In genomic region chr1:19445417-19446342, GRCh38 we compare ENCODE assay signal across 8 cellular contexts. TPM values are rescaled to one million over a fixed set of nuclear protein-coding genes. Genes with fewer than 3 reads are reported as not detected.
A peak's percentile ranks its signal among the peaks of the same experiment; 100 is the strongest.
DNase-seq lines count a peak whose midpoint lies in the region; ATAC-seq lines count a peak whose summit lies in the region.

No MANE protein-coding gene starts in this region.

- H3K27ac ChIP-seq in right cardiac atrium (ENCODE audit: low read length) (peak overlapping the region; percentile 5), stomach smooth muscle (ENCODE audit: low read length) (peak overlapping the region; percentile 25)

- H3K4me3 Mint-ChIP-seq in activated naive CD4-positive, alpha-beta T cell treated with anti-CD3 and anti-CD28 coated beads for 36 hours, result peak overlapping the region; percentile 5
- H3K4me3 Mint-ChIP-seq in activated CD8-positive, alpha-beta T cell treated with anti-CD3 and anti-CD28 coated beads, Interleukin-2, amount 10 ng/mL, durations not matched to agents 7 days and 5 days, result no peak overlapping the region

- H3K4me3 ChIP-seq in right cardiac atrium (ENCODE audit: low read length), result no peak overlapping the region
- H3K4me3 ChIP-seq in stomach smooth muscle (ENCODE audit: low read length in 2 of 2), result peak overlapping the region in 1 of 2 donors; percentile 10

- intact Hi-C loops in activated naive CD4-positive, alpha-beta T cell treated with anti-CD3 and anti-CD28 coated beads for 36 hours (cut with micrococcal nuclease), result no loop called here
- intact Hi-C loops in right cardiac atrium (cut with DNase I), result no loop called here

- peak; percentile 50 for ATAC-seq in activated CD8-positive, alpha-beta T cell treated with anti-CD3 and anti-CD28 coated beads, Interleukin-2, amount 10 ng/mL, durations not matched to agents 7 days and 5 days
- ATAC-seq in right cardiac atrium, result peak; percentile 20 to 21
- no peak for ATAC-seq in GM21367 (IDR thresholded peaks at IDR 0.05; ENCODE audit: unreplicated experiment)
- ATAC-seq in GM18502 (IDR thresholded peaks at IDR 0.05; ENCODE audit: poor library complexity, unreplicated experiment), result no peak

- peaks cover 86% of the 10 kb centered on the region for H3K4me1 Mint-ChIP-seq in activated naive CD4-positive, alpha-beta T cell treated with anti-CD3 and anti-CD28 coated beads for 36 hours (ENCODE audit: low read depth)
- peaks cover 59% of the 10 kb centered on the region for H3K4me1 Mint-ChIP-seq in activated CD8-positive, alpha-beta T cell treated with anti-CD3 and anti-CD28 coated beads, Interleukin-2, amount 10 ng/mL, durations not matched to agents 7 days and 5 days (ENCODE audit: low read depth)

- no peaks in the 10 kb centered on the region for H3K9me3 Mint-ChIP-seq in activated naive CD4-positive, alpha-beta T cell treated with anti-CD3 and anti-CD28 coated beads for 36 hours
- no peaks in the 10 kb centered on the region for H3K9me3 Mint-ChIP-seq in activated CD8-positive, alpha-beta T cell treated with anti-CD3 and anti-CD28 coated beads, Interleukin-2, amount 10 ng/mL, durations not matched to agents 7 days and 5 days (ENCODE audit: insufficient read depth)

- POLR2A ChIA-PET in activated CD8-positive, alpha-beta T cell treated with anti-CD3 and anti-CD28 coated beads, Interleukin-2, amount 10 ng/mL, durations not matched to agents 7 days and 5 days (lab: Charles Lee), result interaction anchor here (0.9 kb wide), 1 partner anchor 38 kb away, joined by 3 read pairs; no protein-coding TSS in a partner anchor

- no peaks in the 10 kb centered on the region for H3K9me3 ChIP-seq in right cardiac atrium (ENCODE audit: control insufficient read depth, low read length)
- no peaks in the 10 kb centered on the region for H3K9me3 ChIP-seq in stomach smooth muscle (ENCODE audit: control insufficient read depth in 2 of 2, low read length in 2 of 2)

- H3K4me1 ChIP-seq in right cardiac atrium (ENCODE audit: control insufficient read depth, insufficient read depth, low read length) (peaks cover 23% of the 10 kb centered on the region), stomach smooth muscle (ENCODE audit: control insufficient read depth, insufficient read depth, low read length) (peaks cover 76% of the 10 kb centered on the region)

- no peak for DNase-seq in activated naive CD4-positive, alpha-beta T cell treated with anti-CD3 and anti-CD28 coated beads for 36 hours
- DNase-seq in activated naive CD4-positive, alpha-beta T cell treated with Interleukin-2 at 50 U/mL for 16 hours, result no peak
- DNase-seq in activated CD8-positive, alpha-beta T cell treated with anti-CD3 and anti-CD28 coated beads, Interleukin-2, amount 10 ng/mL, durations not matched to agents 7 days and 5 days, result no peak
- DNase-seq in right cardiac atrium, result peak in 2 of 3 donors; percentile 63 to 70
- no peak for DNase-seq in T-helper 9 cell

- CTCF ChIA-PET in activated naive CD4-positive, alpha-beta T cell treated with anti-CD3 and anti-CD28 coated beads for 36 hours (lab: Charles Lee), result interaction anchor here (0.6 to 1.0 kb wide), 5 partner anchors 9 to 44 kb away, joined by 3 to 6 read pairs (median 3); no protein-coding TSS in a partner anchor
- CTCF ChIA-PET in activated CD8-positive, alpha-beta T cell treated with anti-CD3 and anti-CD28 coated beads, Interleukin-2, amount 10 ng/mL, durations not matched to agents 7 days and 5 days (lab: Charles Lee), result interaction anchor here (0.5 to 2.6 kb wide), 8 partner anchors 11 to 208 kb away, joined by 3 to 9 read pairs (median 5); no protein-coding TSS in a partner anchor

- no peaks in the 10 kb centered on the region for H3K36me3 ChIP-seq in stomach smooth muscle (ENCODE audit: control insufficient read depth in 2 of 2, insufficient read depth in 2 of 2, low read length in 2 of 2)

- 40% methylated on average over 13 of the region's 13 CpGs for WGBS in right cardiac atrium

- peaks cover 9% of the 10 kb centered on the region for H3K36me3 Mint-ChIP-seq in activated naive CD4-positive, alpha-beta T cell treated with anti-CD3 and anti-CD28 coated beads for 36 hours (ENCODE audit: low read depth)
- H3K36me3 Mint-ChIP-seq in activated CD8-positive, alpha-beta T cell treated with anti-CD3 and anti-CD28 coated beads, Interleukin-2, amount 10 ng/mL, durations not matched to agents 7 days and 5 days (ENCODE audit: low read depth), result peaks cover 42% of the 10 kb centered on the region

- H3K9ac ChIP-seq in stomach smooth muscle (ENCODE audit: low read length in 2 of 2), result peak overlapping the region in 1 of 2 donors; percentile 42

- H3K27ac Mint-ChIP-seq in activated naive CD4-positive, alpha-beta T cell treated with anti-CD3 and anti-CD28 coated beads for 36 hours, result peak overlapping the region; percentile 63
- peak overlapping the region; percentile 43 for H3K27ac Mint-ChIP-seq in activated CD8-positive, alpha-beta T cell treated with anti-CD3 and anti-CD28 coated beads, Interleukin-2, amount 10 ng/mL, durations not matched to agents 7 days and 5 days

- H3K27me3 ChIP-seq in right cardiac atrium (ENCODE audit: control insufficient read depth, insufficient read depth), result no peaks in the 10 kb centered on the region
- no peaks in the 10 kb centered on the region for H3K27me3 ChIP-seq in stomach smooth muscle (ENCODE audit: control insufficient read depth in 1 of 2, insufficient read depth in 2 of 2, low read length in 2 of 2)

- no peaks in the 10 kb centered on the region for H3K27me3 Mint-ChIP-seq in activated naive CD4-positive, alpha-beta T cell treated with anti-CD3 and anti-CD28 coated beads for 36 hours (ENCODE audit: low read depth)
- no peaks in the 10 kb centered on the region for H3K27me3 Mint-ChIP-seq in activated CD8-positive, alpha-beta T cell treated with anti-CD3 and anti-CD28 coated beads, Interleukin-2, amount 10 ng/mL, durations not matched to agents 7 days and 5 days (ENCODE audit: low read depth)

RNA-seq across cellular contexts. Expression of gene CAPZB, which starts 39.7 kb away (rescaled TPM):
- 100 to 1,000 TPM; 362 to 381 TPM for total RNA-seq in activated naive CD4-positive, alpha-beta T cell treated with anti-CD3 and anti-CD28 coated beads for 36 hours
- 100 to 1,000 TPM; 492 to 518 TPM for total RNA-seq in activated CD8-positive, alpha-beta T cell treated with anti-CD3 and anti-CD28 coated beads, Interleukin-2, amount 10 ng/mL, durations not matched to agents 7 days and 5 days
- total RNA-seq in right cardiac atrium, result 100 to 1,000 TPM; 226 to 255 (median 232) TPM
- polyA plus RNA-seq in right cardiac atrium, result 228 TPM

Comparison
In these comparisons a context has a peak if more than half of its experiments do, and no peak if none do; other contexts are left out.
1. DNase-seq: peak in right cardiac atrium (2 of 3); none in activated naive CD4-positive, alpha-beta T cell treated with anti-CD3 and anti-CD28 coated beads for 36 hours (single experiment), activated naive CD4-positive, alpha-beta T cell treated with Interleukin-2 at 50 U/mL for 16 hours (single experiment), activated CD8-positive, alpha-beta T cell treated with anti-CD3 and anti-CD28 coated beads, Interleukin-2, amount 10 ng/mL, durations not matched to agents 7 days and 5 days (single experiment) and T-helper 9 cell (single experiment).
2. ATAC-seq: peak in activated CD8-positive, alpha-beta T cell treated with anti-CD3 and anti-CD28 coated beads, Interleukin-2, amount 10 ng/mL, durations not matched to agents 7 days and 5 days (single experiment) and right cardiac atrium (2 of 2); none in GM21367 (single experiment) and GM18502 (single experiment).